8 cellular contexts compared by ENCODE assay signal in genomic region chr19:37292998-37293939, GRCh38.
DNase-seq lines count a peak whose midpoint lies in the region; ATAC-seq, FAIRE-seq and TF ChIP-seq lines count a peak whose summit lies in the region.
"Not testable (repeated sequence)": the region's sequence is repeated elsewhere in the genome, so short reads cannot be mapped to it uniquely, and the experiment has no call there.

No MANE protein-coding gene starts in this region.

- H3K79me1 ChIP-seq in H1 (ENCODE audit: low read depth, low read length), result not testable (repeated sequence)

- peak overlapping the region; percentile 85 for H2BK5ac ChIP-seq in H1 (ENCODE audit: low read depth, low read length)

- not testable (repeated sequence) for H3K27ac Mint-ChIP-seq in activated CD4-positive, alpha-beta T cell treated with anti-CD3 and anti-CD28 coated beads, Interleukin-2, amount 10 ng/mL, durations not matched to agents 24 days and 14 days; activated T-helper 1 cell treated with anti-CD3 and anti-CD28 coated beads, Interleukin-12 subunit alpha, Interleukin-12 subunit beta, Interleukin-2, Interleukin-4 antibody, amounts not matched to agents 30 ng/mL and 10 ng/mL and 1 ng/mL, durations not matched to agents 14 hours and 24 hours and 36 hours

- not testable (repeated sequence) for DNase-seq in HEK293T (ENCODE audit: extremely low spot score)
- peak; percentile 78 for DNase-seq in activated CD4-positive, alpha-beta T cell treated with anti-CD3 and anti-CD28 coated beads, Interleukin-2, amount 10 ng/mL, durations not matched to agents 24 days and 14 days
- peak; percentile 41 for DNase-seq in activated T-helper 1 cell treated with anti-CD3 and anti-CD28 coated beads, Interleukin-12 subunit alpha, Interleukin-12 subunit beta, Interleukin-2, Interleukin-4 antibody, amounts not matched to agents 30 ng/mL and 10 ng/mL and 1 ng/mL, durations not matched to agents 14 hours and 24 hours and 36 hours (ENCODE audit: low spot score)
- DNase-seq in H1 (ENCODE audit: low read depth in 1 of 2, low spot score in 2 of 2), result peak in 1 of 2 experiments; percentile 78
- peak; percentile 66 to 98 for DNase-seq in left lung
- DNase-seq in omental fat pad (ENCODE audit: low spot score), result peak; percentile 69
- peak; percentile 50 for DNase-seq in stimulated activated CD4-positive, alpha-beta T cell treated with anti-CD3 and anti-CD28 coated beads, Interleukin-4, amount 100 ng/mL, for 1 hour
- peak; percentile 89 for DNase-seq in upper lobe of right lung

- not testable (repeated sequence) for H3K27me3 ChIP-seq in H1 (replicated peaks in 1 of 4; ENCODE audit: control insufficient read depth in 3 of 4, extremely low read depth in 1 of 4, insufficient read depth in 3 of 4, low read length in 3 of 4); left lung; upper lobe of right lung

- H2BK12ac ChIP-seq in H1 (ENCODE audit: low read depth, low read length), result not testable (repeated sequence)

- H3K23me2 ChIP-seq in H1 (ENCODE audit: low read depth, low read length), result not testable (repeated sequence)

- not testable (repeated sequence) for H2AFZ ChIP-seq in H1 (ENCODE audit: low read length)

- not testable (repeated sequence) for H4K8ac ChIP-seq in H1 (ENCODE audit: extremely low read depth, insufficient read depth, low read length)

- H4K5ac ChIP-seq in H1 (ENCODE audit: insufficient read length, low read depth, low read length), result not testable (repeated sequence)

- not testable (repeated sequence) for H2BK15ac ChIP-seq in H1 (ENCODE audit: low read length)

- H3K56ac ChIP-seq in H1 (replicated peaks; ENCODE audit: insufficient read length, low read depth, low read length), result not testable (repeated sequence)

- not testable (repeated sequence) for H3K4me3 Mint-ChIP-seq in activated CD4-positive, alpha-beta T cell treated with anti-CD3 and anti-CD28 coated beads, Interleukin-2, amount 10 ng/mL, durations not matched to agents 24 days and 14 days; activated T-helper 1 cell treated with anti-CD3 and anti-CD28 coated beads, Interleukin-12 subunit alpha, Interleukin-12 subunit beta, Interleukin-2, Interleukin-4 antibody, amounts not matched to agents 30 ng/mL and 10 ng/mL and 1 ng/mL, durations not matched to agents 14 hours and 24 hours and 36 hours

- H4K91ac ChIP-seq in H1 (replicated peaks; ENCODE audit: insufficient read length, low read length), result not testable (repeated sequence)

- not testable (repeated sequence) for H3K79me2 ChIP-seq in H1 (ENCODE audit: control insufficient read depth in 1 of 2, insufficient read depth in 2 of 2, low read length in 2 of 2)

- ATAC-seq in left lung; omental fat pad (ENCODE audit: low FRiP score); upper lobe of right lung: not testable (repeated sequence)

- H3K9me3 ChIP-seq in H1 (ENCODE audit: insufficient read depth in 2 of 2, low read depth in 1 of 2, low read length in 1 of 2) (peaks cover 13 to 15% of the 10 kb centered on the region in 2 experiments), left lung (peaks cover 0 to 14% of the 10 kb centered on the region in 2 donors)
- H3K9me3 ChIP-seq in upper lobe of right lung, result not testable (repeated sequence)

- not testable (repeated sequence) for H3K9ac ChIP-seq in H1 (replicated peaks in 1 of 4; ENCODE audit: extremely low read depth in 1 of 4, low read depth in 3 of 4, low read length in 3 of 4)

- intact Hi-C loops in activated CD4-positive, alpha-beta T cell treated with anti-CD3 and anti-CD28 coated beads, Interleukin-2, amount 10 ng/mL, durations not matched to agents 24 days and 14 days (cut with micrococcal nuclease); activated T-helper 1 cell treated with anti-CD3 and anti-CD28 coated beads, Interleukin-12 subunit alpha, Interleukin-12 subunit beta, Interleukin-2, Interleukin-4 antibody, amounts not matched to agents 30 ng/mL and 10 ng/mL and 1 ng/mL, durations not matched to agents 14 hours and 24 hours and 36 hours (cut with micrococcal nuclease); left lung (cut with DNase I); upper lobe of right lung (cut with DNase I): not testable (repeated sequence)

- not testable (repeated sequence) for TF ChIP-seq EP300 in H1 (IDR thresholded peaks at IDR 0.05; ENCODE audit: borderline replicate concordance in 1 of 2, low read depth in 2 of 2, low read length in 2 of 2)

- not testable (repeated sequence) for H3K4ac ChIP-seq in H1 (replicated peaks; ENCODE audit: insufficient read length, low read depth, low read length)

- not testable (repeated sequence) for H3K27me3 Mint-ChIP-seq in activated CD4-positive, alpha-beta T cell treated with anti-CD3 and anti-CD28 coated beads, Interleukin-2, amount 10 ng/mL, durations not matched to agents 24 days and 14 days; activated T-helper 1 cell treated with anti-CD3 and anti-CD28 coated beads, Interleukin-12 subunit alpha, Interleukin-12 subunit beta, Interleukin-2, Interleukin-4 antibody, amounts not matched to agents 30 ng/mL and 10 ng/mL and 1 ng/mL, durations not matched to agents 14 hours and 24 hours and 36 hours (ENCODE audit: insufficient read depth)

- not testable (repeated sequence) for H4K20me1 ChIP-seq in H1 (replicated peaks in 1 of 2; ENCODE audit: control insufficient read depth in 1 of 2, insufficient read depth in 2 of 2, low read length in 2 of 2)

- not testable (repeated sequence) for H3K14ac ChIP-seq in H1 (ENCODE audit: insufficient read length)

- not testable (repeated sequence) for H3K27ac ChIP-seq in H1 (ENCODE audit: low read depth, low read length); left lung; upper lobe of right lung

- H3K4me2 ChIP-seq in H1 (ENCODE audit: insufficient read depth in 1 of 2, low read depth in 2 of 2, low read length in 2 of 2), result not testable (repeated sequence)

- not testable (repeated sequence) for H3K36me3 ChIP-seq in H1 (ENCODE audit: control insufficient read depth in 2 of 4, insufficient read depth in 4 of 4, low read length in 3 of 4); left lung; upper lobe of right lung

- 91% methylated on average over 57 of the region's 63 CpGs; no CpG with 5 or more reads in 1 of the 2 experiments for WGBS in H1 (ENCODE audit: extremely low coverage in 1 of 2, insufficient coverage in 1 of 2, insufficient read length in 1 of 2, insufficient replicate concordance in 2 of 2, low coverage in 1 of 2, low lambda C conversion rate in 2 of 2, missing lambda C conversion rate in 1 of 2), 2 experiments

- not testable (repeated sequence) for TF ChIP-seq POLR2A in H1 (IDR thresholded peaks at IDR 0.05; ENCODE audit: control extremely low read depth in 1 of 2, low read depth in 2 of 2, low read length in 2 of 2)

- not testable (repeated sequence) for H3K4me1 ChIP-seq in H1 (replicated peaks in 1 of 4; ENCODE audit: control insufficient read depth in 3 of 4, insufficient read depth in 4 of 4, low read length in 3 of 4); left lung; upper lobe of right lung

- not testable (repeated sequence) for TF ChIP-seq RAD21 in H1 (IDR thresholded peaks at IDR 0.05 in 1 of 2, conservative IDR thresholded peaks at IDR 0.05 in 1 of 2; ENCODE audit: low read depth in 2 of 2, low read length in 2 of 2)

- CTCF ChIA-PET in HEK293T (lab: Yijun Ruan, JAX); H1 (lab: Charles Lee; ENCODE audit: partially characterized antibody): not testable (repeated sequence)

- H2BK120ac ChIP-seq in H1 (replicated peaks; ENCODE audit: low read depth, low read length), result not testable (repeated sequence)

- not testable (repeated sequence) for H3K4me3 ChIP-seq in H1 (ENCODE audit: extremely low read depth in 1 of 4, insufficient read depth in 2 of 4, low read depth in 3 of 4, low read length in 4 of 4); left lung; upper lobe of right lung

- not testable (repeated sequence) for H3K9me3 Mint-ChIP-seq in activated CD4-positive, alpha-beta T cell treated with anti-CD3 and anti-CD28 coated beads, Interleukin-2, amount 10 ng/mL, durations not matched to agents 24 days and 14 days; activated T-helper 1 cell treated with anti-CD3 and anti-CD28 coated beads, Interleukin-12 subunit alpha, Interleukin-12 subunit beta, Interleukin-2, Interleukin-4 antibody, amounts not matched to agents 30 ng/mL and 10 ng/mL and 1 ng/mL, durations not matched to agents 14 hours and 24 hours and 36 hours

- not testable (repeated sequence) for H3K18ac ChIP-seq in H1 (ENCODE audit: extremely low read depth, low read length)

- H3K36me3 Mint-ChIP-seq in activated CD4-positive, alpha-beta T cell treated with anti-CD3 and anti-CD28 coated beads, Interleukin-2, amount 10 ng/mL, durations not matched to agents 24 days and 14 days (ENCODE audit: low read depth); activated T-helper 1 cell treated with anti-CD3 and anti-CD28 coated beads, Interleukin-12 subunit alpha, Interleukin-12 subunit beta, Interleukin-2, Interleukin-4 antibody, amounts not matched to agents 30 ng/mL and 10 ng/mL and 1 ng/mL, durations not matched to agents 14 hours and 24 hours and 36 hours (ENCODE audit: low read depth): not testable (repeated sequence)

- TF ChIP-seq CTCF in H1 (IDR thresholded peaks at IDR 0.05; ENCODE audit: control extremely low read depth in 1 of 3, insufficient read depth in 1 of 3, low read depth in 1 of 3, low read length in 3 of 3); left lung (IDR thresholded peaks at IDR 0.05); upper lobe of right lung (IDR thresholded peaks at IDR 0.05): not testable (repeated sequence)
- peak in 1 of 3 donors; percentile 24 for TF ChIP-seq CTCF in omental fat pad (IDR thresholded peaks at IDR 0.05)

- not testable (repeated sequence) for H3K23ac ChIP-seq in H1 (ENCODE audit: insufficient read length)

- H3K4me1 Mint-ChIP-seq in activated CD4-positive, alpha-beta T cell treated with anti-CD3 and anti-CD28 coated beads, Interleukin-2, amount 10 ng/mL, durations not matched to agents 24 days and 14 days; activated T-helper 1 cell treated with anti-CD3 and anti-CD28 coated beads, Interleukin-12 subunit alpha, Interleukin-12 subunit beta, Interleukin-2, Interleukin-4 antibody, amounts not matched to agents 30 ng/mL and 10 ng/mL and 1 ng/mL, durations not matched to agents 14 hours and 24 hours and 36 hours (ENCODE audit: low read depth): not testable (repeated sequence)

- POLR2A ChIA-PET in HEK293T (lab: Yijun Ruan, JAX); H1 (lab: Charles Lee; ENCODE audit: partially characterized antibody): not testable (repeated sequence)

- H2BK20ac ChIP-seq in H1 (ENCODE audit: low read length), result not testable (repeated sequence)

- not testable (repeated sequence) for H2AK5ac ChIP-seq in H1 (ENCODE audit: low read depth, low read length)

- not testable (repeated sequence) for FAIRE-seq in H1 (lab: Jason Lieb, UNC)
